ENCODE assay signal across 1 cellular context in the genomic region with DNA sequence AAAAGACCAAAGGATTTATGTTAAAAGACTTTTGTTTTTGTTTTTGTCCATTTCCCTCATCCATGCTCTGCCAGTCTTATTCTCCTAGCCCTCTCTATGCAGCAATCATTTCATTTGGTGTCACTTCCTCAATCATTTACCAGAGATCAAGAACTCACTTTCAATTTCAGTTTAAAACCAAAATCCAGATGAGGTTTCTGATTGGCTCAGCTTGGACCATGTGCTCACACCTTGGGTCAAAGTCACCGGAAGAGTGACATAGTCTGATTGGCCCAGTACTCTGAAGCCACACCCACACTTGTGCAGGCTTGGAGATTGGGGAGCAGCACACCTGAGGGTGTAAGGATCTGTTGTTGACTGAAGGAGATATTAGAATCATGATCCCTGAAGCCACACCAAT.
TF ChIP-seq lines count a peak whose summit lies in the region.

No MANE protein-coding gene starts in this region.

TF ChIP-seq in HepG2, 621 proteins besides CTCF, POLR2A, EP300 and RAD21 (continued from another document):
- TF ChIP-seq, protein P1, sequence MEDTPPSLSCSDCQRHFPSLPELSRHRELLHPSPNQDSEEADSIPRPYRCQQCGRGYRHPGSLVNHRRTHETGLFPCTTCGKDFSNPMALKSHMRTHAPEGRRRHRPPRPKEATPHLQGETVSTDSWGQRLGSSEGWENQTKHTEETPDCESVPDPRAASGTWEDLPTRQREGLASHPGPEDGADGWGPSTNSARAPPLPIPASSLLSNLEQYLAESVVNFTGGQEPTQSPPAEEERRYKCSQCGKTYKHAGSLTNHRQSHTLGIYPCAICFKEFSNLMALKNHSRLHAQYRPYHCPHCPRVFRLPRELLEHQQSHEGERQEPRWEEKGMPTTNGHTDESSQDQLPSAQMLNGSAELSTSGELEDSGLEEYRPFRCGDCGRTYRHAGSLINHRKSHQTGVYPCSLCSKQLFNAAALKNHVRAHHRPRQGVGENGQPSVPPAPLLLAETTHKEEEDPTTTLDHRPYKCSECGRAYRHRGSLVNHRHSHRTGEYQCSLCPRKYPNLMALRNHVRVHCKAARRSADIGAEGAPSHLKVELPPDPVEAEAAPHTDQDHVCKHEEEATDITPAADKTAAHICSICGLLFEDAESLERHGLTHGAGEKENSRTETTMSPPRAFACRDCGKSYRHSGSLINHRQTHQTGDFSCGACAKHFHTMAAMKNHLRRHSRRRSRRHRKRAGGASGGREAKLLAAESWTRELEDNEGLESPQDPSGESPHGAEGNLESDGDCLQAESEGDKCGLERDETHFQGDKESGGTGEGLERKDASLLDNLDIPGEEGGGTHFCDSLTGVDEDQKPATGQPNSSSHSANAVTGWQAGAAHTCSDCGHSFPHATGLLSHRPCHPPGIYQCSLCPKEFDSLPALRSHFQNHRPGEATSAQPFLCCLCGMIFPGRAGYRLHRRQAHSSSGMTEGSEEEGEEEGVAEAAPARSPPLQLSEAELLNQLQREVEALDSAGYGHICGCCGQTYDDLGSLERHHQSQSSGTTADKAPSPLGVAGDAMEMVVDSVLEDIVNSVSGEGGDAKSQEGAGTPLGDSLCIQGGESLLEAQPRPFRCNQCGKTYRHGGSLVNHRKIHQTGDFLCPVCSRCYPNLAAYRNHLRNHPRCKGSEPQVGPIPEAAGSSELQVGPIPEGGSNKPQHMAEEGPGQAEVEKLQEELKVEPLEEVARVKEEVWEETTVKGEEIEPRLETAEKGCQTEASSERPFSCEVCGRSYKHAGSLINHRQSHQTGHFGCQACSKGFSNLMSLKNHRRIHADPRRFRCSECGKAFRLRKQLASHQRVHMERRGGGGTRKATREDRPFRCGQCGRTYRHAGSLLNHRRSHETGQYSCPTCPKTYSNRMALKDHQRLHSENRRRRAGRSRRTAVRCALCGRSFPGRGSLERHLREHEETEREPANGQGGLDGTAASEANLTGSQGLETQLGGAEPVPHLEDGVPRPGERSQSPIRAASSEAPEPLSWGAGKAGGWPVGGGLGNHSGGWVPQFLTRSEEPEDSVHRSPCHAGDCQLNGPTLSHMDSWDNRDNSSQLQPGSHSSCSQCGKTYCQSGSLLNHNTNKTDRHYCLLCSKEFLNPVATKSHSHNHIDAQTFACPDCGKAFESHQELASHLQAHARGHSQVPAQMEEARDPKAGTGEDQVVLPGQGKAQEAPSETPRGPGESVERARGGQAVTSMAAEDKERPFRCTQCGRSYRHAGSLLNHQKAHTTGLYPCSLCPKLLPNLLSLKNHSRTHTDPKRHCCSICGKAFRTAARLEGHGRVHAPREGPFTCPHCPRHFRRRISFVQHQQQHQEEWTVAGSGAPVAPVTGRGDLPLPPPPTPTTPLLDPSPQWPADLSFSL (CRISPR knock-in tag; IDR thresholded peaks at IDR 0.05), result no peak
- TF ChIP-seq SIX1 (CRISPR knock-in tag; IDR thresholded peaks at IDR 0.05; ENCODE audit: borderline replicate concordance), result no peak
- TF ChIP-seq ZNF776 (CRISPR knock-in tag; IDR thresholded peaks at IDR 0.05), result no peak
- TF ChIP-seq BHLHE40 (IDR thresholded peaks at IDR 0.05; ENCODE audit: low read length), result no peak
- TF ChIP-seq ZBTB20 (CRISPR knock-in tag; IDR thresholded peaks at IDR 0.05; ENCODE audit: borderline replicate concordance, low read depth), result no peak
- no peak for TF ChIP-seq NCOA1 (CRISPR knock-in tag; IDR thresholded peaks at IDR 0.05)
- TF ChIP-seq SETDB1 (CRISPR knock-in tag; IDR thresholded peaks at IDR 0.05; ENCODE audit: borderline replicate concordance), result no peak
- no peak for TF ChIP-seq ZNF839 (CRISPR knock-in tag; IDR thresholded peaks at IDR 0.05; ENCODE audit: borderline replicate concordance)
- no peak for TF ChIP-seq ZNF589 (CRISPR knock-in tag; conservative IDR thresholded peaks at IDR 0.05)
- TF ChIP-seq NCOA2 (CRISPR knock-in tag; IDR thresholded peaks at IDR 0.05), result no peak
- no peak for TF ChIP-seq KLF6 (CRISPR knock-in tag; IDR thresholded peaks at IDR 0.05)
